18 cellular contexts compared by ENCODE assay signal in genomic region chr4:96150501-96150900, GRCh38.
DNase-seq lines count a peak whose midpoint lies in the region; ATAC-seq and TF ChIP-seq lines count a peak whose summit lies in the region.
"Had no signal": no experiment of that assay in that cellular context is flagged by ENCODE, and none has a peak within 500 bp of the region (broad histone marks: within the 10 kb centered on the region; RNA-seq: fewer than 3 reads in every experiment).

No MANE protein-coding gene starts in this region.

- H3K4me3 ChIP-seq in A673 (ENCODE audit: low read depth, low read length, poor library complexity, severe bottlenecking) (no peak overlapping the region), fibroblast of pulmonary artery (replicated peaks; ENCODE audit: low read depth, low read length) (no peak overlapping the region), osteoblast (ENCODE audit: insufficient read depth, low read length) (no peak overlapping the region), aorta (ENCODE audit: low read length in 2 of 2) (no peak overlapping the region), foreskin fibroblast (ENCODE audit: low read depth in 1 of 2, low read length in 2 of 2) (no peak overlapping the region)
- H3K4me3 ChIP-seq: A549, GM23248 had no signal

- H3K4me1 ChIP-seq in A673 (ENCODE audit: insufficient read depth, low read length, poor library complexity, severe bottlenecking) (no peaks in the 10 kb centered on the region), osteoblast (ENCODE audit: insufficient read depth, low read length) (peaks cover 11% of the 10 kb centered on the region), aorta (ENCODE audit: control insufficient read depth in 1 of 2, insufficient read depth in 2 of 2, low read length in 2 of 2) (no peaks in the 10 kb centered on the region)
- H3K4me1 ChIP-seq: A549 had no signal

- H3K27ac ChIP-seq in A673 (ENCODE audit: low read depth, low read length, poor library complexity, severe bottlenecking), result no peak overlapping the region
- H3K27ac ChIP-seq in caudate nucleus (ENCODE audit: low read depth, low read length), result peak overlapping the region; percentile 68
- H3K27ac ChIP-seq in osteoblast (ENCODE audit: low read depth, low read length), result no peak overlapping the region
- no peak overlapping the region for H3K27ac ChIP-seq in aorta (ENCODE audit: low read depth in 1 of 2, low read length in 2 of 2)
- H3K27ac ChIP-seq: A549, GM23248 had no signal

- BruUV-seq in A673 (replicated peaks; lab: Mats Ljungman, UMichigan), result no TSS peak

- no peaks in the 10 kb centered on the region for H3K79me2 ChIP-seq in osteoblast (ENCODE audit: insufficient read depth, low read length)

- H4K20me1 ChIP-seq in osteoblast (ENCODE audit: insufficient read depth, low read length), result no peaks in the 10 kb centered on the region

- no peak for TF ChIP-seq CTCF in A673 (conservative IDR thresholded peaks at IDR 0.05; ENCODE audit: low read depth, low read length)
- TF ChIP-seq CTCF in fibroblast of pulmonary artery (IDR thresholded peaks at IDR 0.05; ENCODE audit: low read length, missing control alignments), result no peak
- no peak for TF ChIP-seq CTCF in osteoblast (IDR thresholded peaks at IDR 0.05; ENCODE audit: extremely low read depth, low read depth, low read length)
- TF ChIP-seq CTCF in foreskin fibroblast (IDR thresholded peaks at IDR 0.05; ENCODE audit: low read depth, low read length), result no peak

- ATAC-seq in aorta (ENCODE audit: low FRiP score), result no peak
- ATAC-seq: A549 had no signal

- intact Hi-C loops in A673 (cut with micrococcal nuclease; ENCODE audit: unreplicated experiment) (no loop called here), aorta (cut with DNase I) (no loop called here)

- H3K9me3 ChIP-seq in A673 (ENCODE audit: low read depth, low read length, poor library complexity, severe bottlenecking) (no peaks in the 10 kb centered on the region), osteoblast (ENCODE audit: low read depth, low read length) (no peaks in the 10 kb centered on the region), aorta (ENCODE audit: control insufficient read depth, low read length) (no peaks in the 10 kb centered on the region)
- H3K9me3 ChIP-seq: A549 had no signal

- DNase-seq in A673 (ENCODE audit: low spot score), result peak; percentile 2
- DNase-seq in caudate nucleus (lab: John Stamatoyannopoulos, UW), result no peak
- peak; percentile 50 for DNase-seq in fibroblast of pulmonary artery (ENCODE audit: low read depth)
- DNase-seq in osteoblast (ENCODE audit: insufficient read length, low spot score, missing footprints), result no peak
- DNase-seq in aorta, result no peak
- no peak for DNase-seq in NCI-H510A treated with DMSO at 0.1 percent for 48 hours (lab: John Stamatoyannopoulos, UW)
- DNase-seq in foreskin fibroblast, result no peak
- DNase-seq: 8988T; C1 segment of cervical spinal cord; Calu3; CD4-positive, alpha-beta memory T cell; COR-L47; DMS53; DND-41; GM23248; H7; HCEC 1CT had no signal

- peak overlapping the region; percentile 15 for H2AFZ ChIP-seq in osteoblast (ENCODE audit: low read length)
- H2AFZ ChIP-seq: GM23248 had no signal

- H3K36me3 ChIP-seq in A673 (ENCODE audit: insufficient read depth, low read length, poor library complexity, severe bottlenecking) (no peaks in the 10 kb centered on the region), osteoblast (ENCODE audit: insufficient read depth, low read length) (no peaks in the 10 kb centered on the region), aorta (ENCODE audit: control insufficient read depth in 1 of 2, insufficient read depth in 2 of 2, low read length in 1 of 2) (no peaks in the 10 kb centered on the region)

- CTCF ChIA-PET in A673 (lab: Charles Lee), result no interaction called here

- 33 to 43% methylated on average over 2 of the region's 2 CpGs for WGBS in aorta, 2 donors

- H3K4me2 ChIP-seq in osteoblast (ENCODE audit: insufficient read depth, low read length), result no peak overlapping the region
- H3K4me2 ChIP-seq: A549 had no signal

- POLR2A ChIA-PET in A673 (lab: Charles Lee; ENCODE audit: low non-redundant PET), result no interaction called here

- H3K27me3 ChIP-seq in A673 (replicated peaks; ENCODE audit: insufficient read depth, low read depth, low read length, poor library complexity) (no peaks in the 10 kb centered on the region), osteoblast (ENCODE audit: insufficient read depth, low read length) (no peaks in the 10 kb centered on the region), aorta (ENCODE audit: control insufficient read depth in 1 of 2, insufficient read depth in 2 of 2, low read length in 1 of 2) (no peaks in the 10 kb centered on the region)

Comparison
In these comparisons a context has a peak if more than half of its experiments do, and no peak if none do; other contexts are left out.
1. DNase-seq: peak in A673 (single experiment) and fibroblast of pulmonary artery (single experiment); none in caudate nucleus (0 of 61), osteoblast (single experiment), aorta (0 of 2), NCI-H510A treated with DMSO at 0.1 percent for 48 hours (single experiment) and foreskin fibroblast (0 of 2).